In the genomic region with DNA sequence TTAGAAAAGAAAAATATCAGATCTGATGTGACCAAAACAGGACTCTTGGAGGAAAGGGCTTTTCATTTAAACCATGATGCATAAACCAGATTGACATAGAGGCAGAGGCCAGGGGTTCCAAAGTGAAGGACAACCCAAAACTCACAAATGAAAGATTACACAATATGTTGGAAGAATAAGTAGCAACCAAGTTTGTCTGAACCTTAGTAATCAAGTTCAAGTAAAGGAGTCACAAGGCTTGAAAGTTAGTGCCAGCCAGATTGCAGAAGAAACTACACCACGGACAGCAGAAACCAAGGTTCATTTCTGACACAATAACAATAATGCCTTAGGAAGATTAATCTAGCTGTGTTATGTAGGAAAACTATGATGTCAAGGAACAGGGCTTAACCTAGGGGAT, we compare ENCODE assay signal across 2 cellular contexts.
A peak's percentile ranks its signal among the peaks of the same experiment; 100 is the strongest.
TF ChIP-seq lines count a peak whose summit lies in the region.

No MANE protein-coding gene starts in this region.

TF ChIP-seq in IMR-90, 13 proteins besides CTCF, POLR2A, EP300 and RAD21:
- TF ChIP-seq RCOR1 (IDR thresholded peaks at IDR 0.05; ENCODE audit: insufficient replicate concordance, low read length), result no peak
- TF ChIP-seq CEBPB (IDR thresholded peaks at IDR 0.05; ENCODE audit: low read depth, low read length), result peak; percentile 53; the same call in 1 of the 2 replicates

TF ChIP-seq in GM12878, 131 proteins besides CTCF, POLR2A, EP300 and RAD21:
- TF ChIP-seq BCL11A (IDR thresholded peaks at IDR 0.05; ENCODE audit: low read depth, low read length) (no peak), CHD2 (IDR thresholded peaks at IDR 0.05; ENCODE audit: borderline replicate concordance, low read depth, low read length) (no peak), KAT2A (conservative IDR thresholded peaks at IDR 0.05; ENCODE audit: control insufficient read depth, low read depth, low read length) (no peak), ASH2L (IDR thresholded peaks at IDR 0.05; ENCODE audit: borderline replicate concordance, low read depth) (no peak)
TF ChIP-seq in GM12878: peak in this region for 0.
